21 cellular contexts compared by ENCODE assay signal in the genomic region with DNA sequence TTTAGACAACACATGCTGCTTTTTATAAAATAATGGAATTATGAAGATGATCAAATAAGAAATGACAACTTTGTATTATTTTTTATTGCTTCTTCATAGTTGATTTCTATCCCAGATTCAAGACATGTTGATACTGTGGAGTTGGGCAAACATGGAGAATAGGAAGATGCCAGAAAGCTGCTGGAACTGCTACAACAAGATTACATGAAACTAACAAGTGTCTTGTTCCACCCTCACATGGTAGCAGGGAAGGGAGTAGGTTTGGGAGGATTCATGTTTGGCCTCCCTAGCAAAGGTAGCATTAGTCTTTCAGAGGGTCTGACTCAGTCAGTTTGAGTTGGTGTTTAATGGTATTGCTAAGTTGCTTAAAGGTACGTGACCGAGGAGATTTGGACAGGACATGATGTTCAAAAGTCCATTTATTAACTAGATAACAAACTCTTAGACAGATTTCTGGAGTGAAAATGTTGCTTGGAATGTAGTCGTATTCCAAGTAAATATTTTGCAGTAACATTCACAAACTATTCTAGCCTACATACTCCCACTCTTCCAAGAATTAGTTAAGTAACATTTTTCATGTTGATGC. TPM values are rescaled to one million over a fixed set of nuclear protein-coding genes. Genes with fewer than 3 reads are reported as not detected.
"Had no signal": no experiment of that assay in that cellular context is flagged by ENCODE, and none has a peak within 500 bp of the region (broad histone marks: within the 10 kb centered on the region; RNA-seq: fewer than 3 reads in every experiment).

No MANE protein-coding gene starts in this region.

- ATAC-seq: activated naive CD4-positive, alpha-beta T cell treated with anti-CD3 and anti-CD28 coated beads, Interleukin-2, amount 50 U/mL, for 72 hours; activated T-cell treated with anti-CD3 and anti-CD28 coated beads, Interleukin-2, amount 50 U/mL, for 72 hours; heart right ventricle; naive thymus-derived CD4-positive, alpha-beta T cell had no signal

- H3K27ac Mint-ChIP-seq: activated B cell treated with CpG ODN at 0.5 μM for 24 hours; activated naive CD4-positive, alpha-beta T cell treated with anti-CD3 and anti-CD28 coated beads, Interleukin-2, amount 50 U/mL, for 72 hours; activated T-cell treated with anti-CD3 and anti-CD28 coated beads, Interleukin-2, amount 50 U/mL, for 72 hours; naive thymus-derived CD4-positive, alpha-beta T cell; T-helper 2 cell treated with Interferon-gamma antibody and Interleukin-4, amounts not matched to agents 5 μg/mL and 100 μg/mL, for 36 hours had no signal

- H3K4me1 Mint-ChIP-seq: activated B cell treated with CpG ODN at 0.5 μM for 24 hours; naive thymus-derived CD4-positive, alpha-beta T cell had no signal

- DNase-seq: activated B cell treated with CpG ODN at 0.5 μM for 24 hours; activated CD4-positive, alpha-beta T cell treated with anti-CD3 and anti-CD28 coated beads for 48 hours; activated CD8-positive, alpha-beta memory T cell treated with anti-CD3 and anti-CD28 coated beads, Interleukin-2, amount 50 U/mL, for 48 hours; activated gamma-delta T cell; activated T-cell treated with anti-CD3 and anti-CD28 coated beads, Interleukin-2, amount 50 U/mL, for 72 hours; amniotic stem cell; brain microvascular endothelial cell; cortex of kidney; effector CD4-positive, alpha-beta T cell; esophagus squamous epithelium; gastrocnemius medialis; heart right ventricle; naive thymus-derived CD4-positive, alpha-beta T cell; stimulated activated CD4-positive, alpha-beta T cell treated with anti-CD3 and anti-CD28 coated beads, Interleukin-4, amount 100 ng/mL, for 24 hours; stimulated activated naive CD4-positive, alpha-beta T cell; transverse colon had no signal

- H3K9me3 ChIP-seq: esophagus squamous epithelium, gastrocnemius medialis, heart right ventricle, transverse colon had no signal

- H3K27me3 ChIP-seq: brain microvascular endothelial cell, esophagus squamous epithelium, gastrocnemius medialis, transverse colon had no signal

- H3K4me3 Mint-ChIP-seq: activated B cell treated with CpG ODN at 0.5 μM for 24 hours; activated T-cell treated with anti-CD3 and anti-CD28 coated beads, Interleukin-2, amount 50 U/mL, for 72 hours; naive thymus-derived CD4-positive, alpha-beta T cell; T-helper 2 cell treated with Interferon-gamma antibody and Interleukin-4, amounts not matched to agents 5 μg/mL and 100 μg/mL, for 36 hours had no signal

- H3K4me3 ChIP-seq: esophagus squamous epithelium, gastrocnemius medialis, heart right ventricle, lung, skin epidermis, transverse colon had no signal

- H3K27ac ChIP-seq: brain microvascular endothelial cell, esophagus squamous epithelium, gastrocnemius medialis, heart right ventricle, parathyroid adenoma, skin epidermis had no signal

- H3K4me1 ChIP-seq: esophagus squamous epithelium, gastrocnemius medialis, heart right ventricle, parathyroid adenoma had no signal

- H3K36me3 ChIP-seq: brain microvascular endothelial cell, esophagus squamous epithelium, gastrocnemius medialis, heart right ventricle, transverse colon had no signal

- H3K9me3 Mint-ChIP-seq: activated B cell treated with CpG ODN at 0.5 μM for 24 hours; activated naive CD4-positive, alpha-beta T cell treated with anti-CD3 and anti-CD28 coated beads, Interleukin-2, amount 50 U/mL, for 72 hours; activated T-cell treated with anti-CD3 and anti-CD28 coated beads, Interleukin-2, amount 50 U/mL, for 72 hours; T-helper 2 cell treated with Interferon-gamma antibody and Interleukin-4, amounts not matched to agents 5 μg/mL and 100 μg/mL, for 36 hours had no signal

- H3K36me3 Mint-ChIP-seq: activated naive CD4-positive, alpha-beta T cell treated with anti-CD3 and anti-CD28 coated beads, Interleukin-2, amount 50 U/mL, for 72 hours; naive thymus-derived CD4-positive, alpha-beta T cell had no signal

RNA-seq across cellular contexts. Expression of gene PRR15, which starts 33.1 kb away (rescaled TPM):
- total RNA-seq: activated B cell treated with CpG ODN at 0.5 μM for 24 hours; activated naive CD4-positive, alpha-beta T cell treated with anti-CD3 and anti-CD28 coated beads, Interleukin-2, amount 50 U/mL, for 72 hours; activated T-cell treated with anti-CD3 and anti-CD28 coated beads, Interleukin-2, amount 50 U/mL, for 72 hours; naive thymus-derived CD4-positive, alpha-beta T cell had no signal
- polyA plus RNA-seq: naive thymus-derived CD4-positive, alpha-beta T cell had no signal
